Comparison of ENCODE assay signal across 11 cellular contexts in the genomic region with DNA sequence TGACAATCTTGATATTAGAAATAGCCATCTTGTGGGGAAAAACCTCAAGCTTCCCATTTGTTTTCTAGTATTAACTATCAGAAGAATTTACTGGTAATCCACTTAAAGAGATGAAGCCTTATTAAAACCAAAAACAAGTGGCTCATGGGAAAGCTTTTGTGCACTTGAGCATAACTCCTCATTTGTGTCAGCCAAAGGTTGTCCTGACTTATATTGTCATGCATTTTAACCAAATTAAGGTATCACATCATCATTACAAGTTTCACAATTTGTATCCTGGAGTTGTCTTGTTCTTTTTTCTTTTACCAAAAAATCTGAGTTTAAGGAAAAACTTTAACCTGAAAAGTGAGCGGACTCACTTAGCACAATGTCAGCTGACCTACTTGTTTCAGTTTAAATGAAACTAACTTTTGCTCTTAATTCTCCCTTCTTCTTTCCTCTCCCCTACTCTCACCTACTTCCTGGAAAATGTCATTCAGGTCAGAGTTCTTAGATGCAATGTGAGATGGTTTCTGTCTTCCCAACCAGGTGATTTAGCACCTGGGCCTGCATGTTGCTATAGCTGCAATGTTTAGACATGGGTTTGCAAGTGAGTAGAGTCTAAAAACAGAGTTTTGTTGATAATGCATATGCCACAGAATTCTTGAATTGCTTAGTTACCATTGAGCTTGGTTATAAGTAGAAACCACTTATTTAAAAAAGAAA.
A peak's percentile ranks its signal among the peaks of the same experiment; 100 is the strongest.
DNase-seq lines count a peak whose midpoint lies in the region; ATAC-seq, FAIRE-seq and TF ChIP-seq lines count a peak whose summit lies in the region.
"Had no signal": no experiment of that assay in that cellular context is flagged by ENCODE, and none has a peak within 500 bp of the region (broad histone marks: within the 10 kb centered on the region; RNA-seq: fewer than 3 reads in every experiment).

No MANE protein-coding gene starts in this region.

- FAIRE-seq in frontal cortex (lab: Jason Lieb, UNC): no peak

- intact Hi-C loops in adrenal gland (cut with DNase I): loop anchor here (5.0 to 10.0 kb wide), 2 partner anchors 75 to 148 kb away; no protein-coding TSS in a partner anchor

- ATAC-seq in GM18861 (IDR thresholded peaks at IDR 0.05; ENCODE audit: unreplicated experiment) (peak; percentile 38), GM21423 (IDR thresholded peaks at IDR 0.05; ENCODE audit: unreplicated experiment) (peak; percentile 44), HG03442 (IDR thresholded peaks at IDR 0.05; ENCODE audit: unreplicated experiment) (peak; percentile 54)

- H3K27ac ChIP-seq in effector memory CD4-positive, alpha-beta T cell (ENCODE audit: insufficient read depth, low read length, poor library complexity, severe bottlenecking): peak overlapping the region; percentile 36
- no peak overlapping the region for H3K27ac ChIP-seq in adrenal gland
- H3K27ac ChIP-seq: PC-9 had no signal

- no peaks in the 10 kb centered on the region for H3K27me3 ChIP-seq in effector memory CD4-positive, alpha-beta T cell (replicated peaks; ENCODE audit: control insufficient read depth, insufficient read depth, low read length, poor library complexity, severe bottlenecking)
- no peaks in the 10 kb centered on the region for H3K27me3 ChIP-seq in adrenal gland

- no peak for TF ChIP-seq CTCF in adrenal gland (IDR thresholded peaks at IDR 0.05)

- H3K9me3 ChIP-seq in effector memory CD4-positive, alpha-beta T cell (ENCODE audit: control insufficient read depth, low read length): no peaks in the 10 kb centered on the region
- H3K9me3 ChIP-seq in adrenal gland (replicated peaks in 1 of 3): no peaks in the 10 kb centered on the region

- H3K36me3 ChIP-seq in effector memory CD4-positive, alpha-beta T cell (ENCODE audit: control insufficient read depth, insufficient read depth, low read length): no peaks in the 10 kb centered on the region
- H3K36me3 ChIP-seq in adrenal gland (replicated peaks in 1 of 2): no peaks in the 10 kb centered on the region

- WGBS in adrenal gland, 4 donors: 90 to 98% (median 94%) methylated on average over 1 of the region's 1 CpG

- peak in 1 of 3 donors; percentile 13 for DNase-seq in effector memory CD4-positive, alpha-beta T cell
- DNase-seq in adrenal gland (no peak), frontal cortex (ENCODE audit: low spot score in 2 of 2) (no peak), D341Med (ENCODE audit: low spot score) (no peak), OCI-M1 (lab: John Stamatoyannopoulos, UW) (no peak)
- DNase-seq: activated CD8-positive, alpha-beta memory T cell treated with anti-CD3 and anti-CD28 coated beads, Interleukin-2, amount 50 U/mL, for 4 hours had no signal

- no peak overlapping the region for H3K4me3 ChIP-seq in effector memory CD4-positive, alpha-beta T cell (ENCODE audit: insufficient read depth, low read depth, low read length, poor library complexity, severe bottlenecking)
- no peak overlapping the region for H3K4me3 ChIP-seq in adrenal gland
- H3K4me3 ChIP-seq: lung, PC-9 had no signal

- TF ChIP-seq POLR2A in adrenal gland (IDR thresholded peaks at IDR 0.05): no peak

- H3K4me1 ChIP-seq in effector memory CD4-positive, alpha-beta T cell (ENCODE audit: control insufficient read depth, insufficient read depth, low read length, poor library complexity, severe bottlenecking): peaks cover 4% of the 10 kb centered on the region
- no peaks in the 10 kb centered on the region for H3K4me1 ChIP-seq in adrenal gland (replicated peaks in 1 of 2)
